In the genomic region with DNA sequence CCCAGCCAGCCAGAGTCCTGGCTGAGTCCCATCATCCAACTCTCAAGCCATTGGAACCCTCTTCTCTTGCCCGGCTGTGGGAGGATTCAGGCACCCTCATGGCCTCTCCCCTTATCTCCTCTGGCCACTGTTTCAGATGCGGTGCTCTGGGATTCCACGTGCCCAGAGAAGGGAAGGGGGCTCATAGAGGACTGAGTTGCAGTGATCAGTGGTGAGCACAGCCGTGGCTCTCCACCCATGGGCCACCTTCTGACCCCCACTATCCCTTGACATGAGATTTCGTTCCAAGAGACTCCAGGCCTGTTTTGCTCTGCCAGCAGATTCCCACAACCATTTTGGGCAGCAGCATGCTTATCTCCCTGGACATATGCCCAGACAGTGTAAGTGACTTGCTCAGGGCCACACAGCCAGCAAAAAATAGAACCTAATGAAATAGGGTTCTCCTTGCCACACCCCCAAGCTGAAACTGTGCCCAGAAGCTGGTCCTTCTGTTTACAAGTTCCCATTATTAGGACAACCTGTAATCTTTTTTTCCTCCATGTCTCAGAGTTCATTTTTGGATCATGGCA, we compare ENCODE assay signal across 13 cellular contexts. TPM values are rescaled to one million over a fixed set of nuclear protein-coding genes. Genes with fewer than 3 reads are reported as not detected.
DNase-seq lines count a peak whose midpoint lies in the region; FAIRE-seq and TF ChIP-seq lines count a peak whose summit lies in the region.
"Had no signal": no experiment of that assay in that cellular context is flagged by ENCODE, and none has a peak within 500 bp of the region (broad histone marks: within the 10 kb centered on the region; RNA-seq: fewer than 3 reads in every experiment).

No MANE protein-coding gene starts in this region.

- no peaks in the 10 kb centered on the region for H3K36me3 ChIP-seq in colonic mucosa
- peaks cover 58 to 67% of the 10 kb centered on the region in 2 donors for H3K36me3 ChIP-seq in kidney (ENCODE audit: control insufficient read depth in 1 of 2, insufficient read depth in 2 of 2, low read length in 2 of 2)
- peaks cover 24 to 52% (median 35%) of the 10 kb centered on the region in 4 donors for H3K36me3 ChIP-seq in stomach
- peaks cover under 1 to 3% of the 10 kb centered on the region in 2 donors for H3K36me3 ChIP-seq in neuronal stem cell (replicated peaks in 1 of 2; ENCODE audit: control insufficient read depth in 2 of 2, insufficient read depth in 2 of 2, low read length in 2 of 2)

- no peak overlapping the region for H2BK120ac ChIP-seq in neuronal stem cell (ENCODE audit: low read depth, low read length)

- no peak overlapping the region for H2BK12ac ChIP-seq in neuronal stem cell (ENCODE audit: low read length)

- H2AK5ac ChIP-seq in neuronal stem cell (ENCODE audit: low read depth, low read length), result no peak overlapping the region

- H4K8ac ChIP-seq in neuronal stem cell (ENCODE audit: low read depth, low read length), result no peak overlapping the region

- no peaks in the 10 kb centered on the region for H3K79me1 ChIP-seq in neuronal stem cell (ENCODE audit: low read depth, low read length)

- no peak overlapping the region for H4K91ac ChIP-seq in neuronal stem cell (ENCODE audit: low read depth, low read length, poor library complexity)

- H2BK15ac ChIP-seq in neuronal stem cell (ENCODE audit: low read length), result no peak overlapping the region

- no peak for TF ChIP-seq EP300 in stomach (IDR thresholded peaks at IDR 0.05)

- TF ChIP-seq CTCF in colonic mucosa (IDR thresholded peaks at IDR 0.05), result no peak
- TF ChIP-seq CTCF in kidney (IDR thresholded peaks at IDR 0.05; ENCODE audit: borderline replicate concordance, extremely low read depth, insufficient read depth), result no peak
- no peak for TF ChIP-seq CTCF in stomach (IDR thresholded peaks at IDR 0.05)

- H3K27me3 ChIP-seq in colonic mucosa (no peaks in the 10 kb centered on the region), stomach (no peaks in the 10 kb centered on the region), neuronal stem cell (ENCODE audit: control insufficient read depth in 3 of 3, insufficient read depth in 3 of 3, low read depth in 1 of 3, low read length in 3 of 3) (peaks cover 0 to 31% (median 0%) of the 10 kb centered on the region in 3 experiments)

- H3K27ac ChIP-seq in colonic mucosa, result peak overlapping the region; percentile 54
- peak overlapping the region; percentile 96 to 98 for H3K27ac ChIP-seq in kidney (ENCODE audit: low read depth in 2 of 2, low read length in 2 of 2)
- peak overlapping the region; percentile 62 to 88 (median 84) for H3K27ac ChIP-seq in stomach
- H3K27ac ChIP-seq in neuronal stem cell (replicated peaks; ENCODE audit: low read length), result no peak overlapping the region

- DNase-seq in HUDEP-2 (lab: John Stamatoyannopoulos, UW; ENCODE audit: unreplicated experiment in 76 of 76) (peak in 74 of 76 experiments; percentile 28 to 88 (median 68)), colonic mucosa (peak; percentile 49), kidney (no peak), stomach (peak; percentile 74), neuronal stem cell (ENCODE audit: low spot score) (no peak), NCI-H526 (lab: John Stamatoyannopoulos, UW) (no peak), AML-193 (lab: John Stamatoyannopoulos, UW) (no peak)
- DNase-seq in activated CD4-positive, alpha-beta T cell treated with anti-CD3 and anti-CD28 coated beads, Interleukin-2, amount 50 U/mL, for 48 hours, result no peak
- DNase-seq: activated CD4-positive, alpha-beta T cell treated with anti-CD3 and anti-CD28 coated beads, Interleukin-2, amount 50 U/mL, for 4 hours; activated naive CD8-positive, alpha-beta T cell treated with anti-CD3 and anti-CD28 coated beads, Interleukin-2, amount 10 ng/mL, durations not matched to agents 7 days and 5 days; CD4-positive, alpha-beta memory T cell; NCI-H1105; retina had no signal

- H3K9me3 ChIP-seq in colonic mucosa (no peaks in the 10 kb centered on the region), kidney (ENCODE audit: control insufficient read depth in 1 of 2, low read length in 2 of 2) (no peaks in the 10 kb centered on the region), stomach (no peaks in the 10 kb centered on the region), neuronal stem cell (replicated peaks in 1 of 2; ENCODE audit: control insufficient read depth in 2 of 2, insufficient read depth in 1 of 2, low read depth in 1 of 2, low read length in 2 of 2) (no peaks in the 10 kb centered on the region)

- 38 to 60% (median 45%) methylated on average over 5 of the region's 5 CpGs for WGBS in stomach, 5 donors
- no CpG with 5 or more reads among the region's 5 CpGs for WGBS in neuronal stem cell (ENCODE audit: extremely low coverage in 2 of 2, insufficient read length in 2 of 2, insufficient replicate concordance in 1 of 2), 2 donors

- no peak for TF ChIP-seq POLR2A in stomach (IDR thresholded peaks at IDR 0.05)

- H2AFZ ChIP-seq in neuronal stem cell (ENCODE audit: low read length), result no peak overlapping the region

- H3K4me1 ChIP-seq in colonic mucosa (peaks cover 6% of the 10 kb centered on the region), kidney (ENCODE audit: control insufficient read depth in 1 of 2, insufficient read depth in 1 of 2, low read depth in 1 of 2, low read length in 2 of 2) (peaks cover 36 to 52% of the 10 kb centered on the region in 2 donors), stomach (peaks cover 28 to 85% (median 70%) of the 10 kb centered on the region in 4 donors), neuronal stem cell (ENCODE audit: control insufficient read depth in 2 of 2, insufficient read depth in 1 of 2, low read depth in 1 of 2, low read length in 2 of 2) (no peaks in the 10 kb centered on the region)

- no peak overlapping the region for H3K18ac ChIP-seq in neuronal stem cell (ENCODE audit: low read length)

- no peak overlapping the region for H3K4me3 ChIP-seq in colonic mucosa
- peak overlapping the region; percentile 92 to 94 for H3K4me3 ChIP-seq in kidney (ENCODE audit: low read length in 2 of 2)
- peak overlapping the region; percentile 66 to 77 (median 69) for H3K4me3 ChIP-seq in stomach
- H3K4me3 ChIP-seq in neuronal stem cell (ENCODE audit: low read length in 2 of 2), result no peak overlapping the region

- H3K23ac ChIP-seq in neuronal stem cell (ENCODE audit: low read depth, low read length, poor library complexity), result no peak overlapping the region

- H3K4me2 ChIP-seq in neuronal stem cell (ENCODE audit: insufficient read depth, low read length, poor library complexity, severe bottlenecking), result no peak overlapping the region

- H3K4ac ChIP-seq in neuronal stem cell (ENCODE audit: low read length), result no peak overlapping the region

- no peak overlapping the region for H2BK5ac ChIP-seq in neuronal stem cell (ENCODE audit: low read length)

- H3K9ac ChIP-seq in colonic mucosa (ENCODE audit: low read depth in 2 of 2, low read length in 2 of 2), result no peak overlapping the region
- peak overlapping the region; percentile 94 to 96 for H3K9ac ChIP-seq in kidney (ENCODE audit: low read length in 2 of 2)
- no peak overlapping the region for H3K9ac ChIP-seq in neuronal stem cell (ENCODE audit: low read depth, low read length, poor library complexity)

- intact Hi-C loops in colonic mucosa (cut with DNase I) (no loop called here), kidney (cut with DNase I) (no loop called here), stomach (cut with DNase I; ENCODE audit: low total_unique reads) (no loop called here)

- FAIRE-seq in kidney (lab: Jason Lieb, UNC), result no peak

- no peak overlapping the region for H3K14ac ChIP-seq in neuronal stem cell (ENCODE audit: low read length)

RNA-seq across cellular contexts. Expression of a gene that starts 2.7 kb away (rescaled TPM):
- total RNA-seq in colonic mucosa (10 to 100 TPM; 30.2 to 60.5 TPM), kidney (1,327 TPM), stomach (100 to 1,000 TPM in 4 of 5 donors, 10 to 100 TPM in 1; 70.5 to 828 (median 245) TPM)
- polyA plus RNA-seq in kidney (ENCODE audit: insufficient read depth, low read depth, low replicate concordance) (27,893 TPM), stomach (100 to 1,000 TPM; 232 to 715 (median 360) TPM)
- 17.7 TPM for polyA plus RNA-seq in neuronal stem cell (2013, experiment 1 of 2)
- polyA plus RNA-seq in neuronal stem cell (2013, experiment 2 of 2), result 16.6 TPM
- total RNA-seq: activated naive CD8-positive, alpha-beta T cell treated with anti-CD3 and anti-CD28 coated beads, Interleukin-2, amount 10 ng/mL, durations not matched to agents 7 days and 5 days; CD4-positive, alpha-beta memory T cell had no signal

RNA-seq across cellular contexts. Expression of a gene that starts 57.7 kb away (rescaled TPM):
- total RNA-seq in colonic mucosa (100 to 1,000 TPM; 153 to 220 TPM), kidney (132 TPM), stomach (100 to 1,000 TPM in 3 of 5 donors, 10 to 100 TPM in 2; 67.4 to 136 (median 118) TPM)
- polyA plus RNA-seq in kidney (ENCODE audit: insufficient read depth, low read depth, low replicate concordance) (109 TPM), stomach (100 to 1,000 TPM in 1 of 3 donors, 10 to 100 TPM in 2; 45.1 to 122 (median 90.8) TPM)
- 23.9 TPM for polyA plus RNA-seq in neuronal stem cell (2013, experiment 1 of 2)
- 23.0 TPM for polyA plus RNA-seq in neuronal stem cell (2013, experiment 2 of 2)

Comparison
In these comparisons a context has a peak if more than half of its experiments do, and no peak if none do; other contexts are left out.
1. DNase-seq: peak in HUDEP-2 (74 of 76), colonic mucosa (single experiment) and stomach (single experiment); none in kidney (single experiment), activated CD4-positive, alpha-beta T cell treated with anti-CD3 and anti-CD28 coated beads, Interleukin-2, amount 50 U/mL, for 48 hours (0 of 2), neuronal stem cell (single experiment), NCI-H526 (0 of 2) and AML-193 (0 of 2).
2. H3K4me3 ChIP-seq: peak in kidney (2 of 2) and stomach (4 of 4); none in colonic mucosa (single experiment) and neuronal stem cell (0 of 2).
3. H3K9ac ChIP-seq: peak in kidney (2 of 2); none in colonic mucosa (0 of 2) and neuronal stem cell (single experiment).